7 cellular contexts compared by ENCODE assay signal in the genomic region with DNA sequence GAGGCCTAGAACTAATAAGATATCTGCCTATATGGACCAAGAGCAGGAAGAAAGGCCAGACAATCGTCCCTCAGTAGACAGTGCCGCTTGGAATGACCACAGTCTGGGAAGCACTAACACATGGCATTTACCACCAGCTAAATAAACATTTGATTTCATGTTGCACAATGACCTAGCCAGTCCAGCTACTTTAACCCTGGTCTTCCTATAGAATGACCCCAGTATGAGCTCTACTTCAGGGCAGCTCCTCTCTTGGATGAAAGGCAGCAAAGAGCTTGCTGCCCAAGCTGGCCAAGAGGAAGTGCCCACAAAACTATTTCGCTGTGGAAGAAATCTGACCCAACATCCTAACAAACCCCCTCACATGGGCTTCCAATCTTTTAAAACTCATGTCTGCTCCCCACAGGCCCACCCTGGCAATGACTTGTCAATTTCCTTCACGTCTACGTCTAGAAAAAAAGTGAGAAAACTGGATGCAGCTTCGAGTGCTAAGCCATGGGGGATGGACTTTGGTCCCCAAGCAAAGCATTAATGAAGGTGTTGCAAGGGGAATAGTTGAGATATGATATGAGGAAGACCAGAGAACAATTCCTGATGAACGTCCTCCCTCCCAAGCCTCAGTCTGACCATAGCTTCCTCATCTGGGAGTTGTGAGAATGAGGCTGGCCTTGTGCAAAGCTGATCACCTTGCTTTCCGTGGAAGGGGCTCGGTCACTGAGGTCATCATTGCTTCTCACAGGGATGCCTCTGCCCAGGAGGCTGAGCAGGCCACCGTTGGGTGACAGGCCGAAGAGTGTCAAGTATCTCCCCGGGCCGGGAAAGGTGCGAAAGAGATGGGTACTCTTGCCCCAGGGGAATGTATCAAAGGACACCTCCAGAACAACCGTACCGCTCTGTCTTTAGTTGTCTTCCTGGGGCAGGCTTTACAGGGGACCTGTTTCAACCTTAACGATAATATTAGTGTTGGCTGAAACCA. TPM values are rescaled to one million over a fixed set of nuclear protein-coding genes. Genes with fewer than 3 reads are reported as not detected.
DNase-seq lines count a peak whose midpoint lies in the region; ATAC-seq, FAIRE-seq and TF ChIP-seq lines count a peak whose summit lies in the region.

No MANE protein-coding gene starts in this region.

- peak overlapping the region; percentile 88 for H3K27ac Mint-ChIP-seq in chondrocyte (ENCODE audit: unreplicated experiment)

- H3K4me3 Mint-ChIP-seq in chondrocyte (ENCODE audit: unreplicated experiment), result peak overlapping the region; percentile 88

- H3K4me2 ChIP-seq in KMS-11, result peak overlapping the region; percentile 44

- ATAC-seq in GM19035 (IDR thresholded peaks at IDR 0.05; ENCODE audit: unreplicated experiment) (peak; percentile 11), aorta (ENCODE audit: low FRiP score) (peak; percentile 5)

- peaks cover 2% of the 10 kb centered on the region for H3K36me3 Mint-ChIP-seq in chondrocyte (ENCODE audit: low read depth)

- WGBS in mesodermal cell (ENCODE audit: insufficient coverage in 2 of 2), 2 experiments, result 64 to 70% methylated on average over 14 to 16 of the region's 17 CpGs
- WGBS in aorta, 2 donors, result 45 to 46% methylated on average over 17 of the region's 17 CpGs

- no peaks in the 10 kb centered on the region for H3K36me3 ChIP-seq in KMS-11 (ENCODE audit: insufficient read depth)
- no peaks in the 10 kb centered on the region for H3K36me3 ChIP-seq in mesodermal cell (ENCODE audit: control insufficient read depth, insufficient read depth, low read length)
- no peaks in the 10 kb centered on the region for H3K36me3 ChIP-seq in aorta (ENCODE audit: control insufficient read depth in 1 of 2, insufficient read depth in 2 of 2, low read length in 1 of 2)

- TF ChIP-seq CTCF in KMS-11 (conservative IDR thresholded peaks at IDR 0.05; ENCODE audit: low read depth, low read length), result no peak
- no peak for TF ChIP-seq CTCF in chondrocyte (IDR thresholded peaks at IDR 0.05)

- H3K4me3 ChIP-seq in KMS-11 (IDR thresholded peaks at IDR 0.05; ENCODE audit: insufficient read depth, low read depth, low read length), result no peak overlapping the region
- peak overlapping the region; percentile 54 for H3K4me3 ChIP-seq in mesodermal cell (ENCODE audit: extremely low read depth, insufficient read depth, low read length, poor library complexity, severe bottlenecking)
- H3K4me3 ChIP-seq in aorta (ENCODE audit: low read length in 2 of 2), result peak overlapping the region; percentile 35 to 51

- H3K27ac ChIP-seq in KMS-11 (peak overlapping the region; percentile 49), mesodermal cell (ENCODE audit: low read depth, low read length, severe bottlenecking) (no peak overlapping the region), aorta (ENCODE audit: low read depth in 1 of 2, low read length in 2 of 2) (peak overlapping the region in 1 of 2 donors; percentile 68)

- H3K9me3 ChIP-seq in mesodermal cell (ENCODE audit: control insufficient read depth, low read length), result no peaks in the 10 kb centered on the region
- H3K9me3 ChIP-seq in aorta (ENCODE audit: control insufficient read depth, low read length), result no peaks in the 10 kb centered on the region

- no peaks in the 10 kb centered on the region for H4K20me1 ChIP-seq in KMS-11 (ENCODE audit: insufficient read depth)

- no peaks in the 10 kb centered on the region for H3K27me3 Mint-ChIP-seq in chondrocyte (ENCODE audit: low read depth)

- no peaks in the 10 kb centered on the region for H3K27me3 ChIP-seq in KMS-11 (ENCODE audit: insufficient read depth, low read depth)
- H3K27me3 ChIP-seq in aorta (ENCODE audit: control insufficient read depth in 1 of 2, insufficient read depth in 2 of 2, low read length in 1 of 2), result no peaks in the 10 kb centered on the region

- FAIRE-seq in HTR-8/SVneo (lab: Jason Lieb, UNC), result no peak

- H3K79me2 ChIP-seq in KMS-11 (ENCODE audit: insufficient read depth, low read depth), result peaks cover 9% of the 10 kb centered on the region

- H3K4me1 ChIP-seq in KMS-11 (ENCODE audit: low read depth, poor library complexity, severe bottlenecking), result peaks cover 34% of the 10 kb centered on the region
- H3K4me1 ChIP-seq in mesodermal cell (ENCODE audit: control insufficient read depth, insufficient read depth, low read length, poor library complexity, severe bottlenecking), result no peaks in the 10 kb centered on the region
- H3K4me1 ChIP-seq in aorta (ENCODE audit: control insufficient read depth in 1 of 2, insufficient read depth in 2 of 2, low read length in 2 of 2), result peaks cover 0 to 3% of the 10 kb centered on the region in 2 donors

- no peaks in the 10 kb centered on the region for H3K9me3 Mint-ChIP-seq in chondrocyte (ENCODE audit: low read depth)

- intact Hi-C loops in aorta (cut with DNase I), result no loop called here

- DNase-seq in chondrocyte (ENCODE audit: low spot score) (no peak), aorta (no peak), HTR-8/SVneo (ENCODE audit: insufficient read length, low spot score) (no peak)
- no peak for DNase-seq in activated CD4-positive, CD25-positive, alpha-beta regulatory T cell treated with anti-CD3 and anti-CD28 coated beads, Interleukin-2, amount 50 U/mL, for 72 hours

- peaks cover 23% of the 10 kb centered on the region for H3K4me1 Mint-ChIP-seq in chondrocyte (ENCODE audit: low read depth)

- H2AFZ ChIP-seq in KMS-11 (ENCODE audit: low read depth), result peak overlapping the region; percentile 63; the same call in 1 of the 2 replicates

- H3K9ac ChIP-seq in KMS-11, result peak overlapping the region; percentile 17; the same call in 1 of the 2 replicates

RNA-seq across cellular contexts. Expression of a gene that starts 1.0 kb away (rescaled TPM):
- 21.7 to 28.1 TPM (median 23.7 TPM) in 3 replicates for total RNA-seq in chondrocyte
- 9.3 TPM for polyA plus RNA-seq in mesodermal cell (2013, experiment 1 of 2)
- 12.5 TPM for polyA plus RNA-seq in mesodermal cell (2013, experiment 2 of 2)
- 10 to 100 TPM; 11.8 to 12.4 TPM for total RNA-seq in aorta
- 10 to 100 TPM; 16.9 to 33.9 TPM for polyA plus RNA-seq in aorta

RNA-seq across cellular contexts. Expression of a gene that starts 21.0 kb away (rescaled TPM):
- total RNA-seq in chondrocyte (61.7 to 69.9 TPM (median 69.2 TPM) in 3 replicates), aorta (10 to 100 TPM; 84.1 to 89.4 TPM)
- polyA plus RNA-seq in mesodermal cell (2013, experiment 1 of 2), result 71.8 TPM
- 62.7 TPM for polyA plus RNA-seq in mesodermal cell (2013, experiment 2 of 2)
- 10 to 100 TPM; 50.0 to 51.7 TPM for polyA plus RNA-seq in aorta

RNA-seq across cellular contexts. Expression of a gene that starts 50.0 kb away (rescaled TPM):
- total RNA-seq in chondrocyte (66.5 to 75.5 TPM (median 73.3 TPM) in 3 replicates), aorta (10 to 100 TPM; 52.8 to 59.6 TPM)
- 28.0 TPM for polyA plus RNA-seq in mesodermal cell (2013, experiment 1 of 2)
- 25.2 TPM for polyA plus RNA-seq in mesodermal cell (2013, experiment 2 of 2)
- 10 to 100 TPM in 1 of 2 donors, 1 to 10 TPM in 1; 9.1 to 10.7 TPM for polyA plus RNA-seq in aorta
